ENCODE assay signal across 17 cellular contexts in the genomic region with DNA sequence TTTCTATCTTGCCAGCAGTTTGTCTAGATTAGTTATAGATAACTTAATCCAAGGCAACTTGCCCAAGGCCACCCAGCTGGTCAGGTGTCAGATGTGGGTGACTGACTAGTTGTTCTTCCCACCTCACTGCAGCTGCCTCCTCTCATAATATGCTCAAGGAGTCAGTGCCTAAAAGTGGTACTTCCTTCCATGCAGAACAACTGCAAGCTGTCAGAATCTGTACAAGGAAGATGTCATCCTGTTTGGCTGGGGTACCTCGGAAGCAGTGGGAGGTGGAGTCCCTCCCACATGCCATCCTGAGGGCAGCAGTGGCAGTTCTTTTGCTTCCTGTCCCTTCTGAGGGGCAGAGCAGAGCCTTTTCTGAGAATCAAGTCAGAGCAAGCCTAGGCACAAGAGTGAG.
DNase-seq lines count a peak whose midpoint lies in the region; ATAC-seq lines count a peak whose summit lies in the region.
"Had no signal": no experiment of that assay in that cellular context is flagged by ENCODE, and none has a peak within 500 bp of the region (broad histone marks: within the 10 kb centered on the region; RNA-seq: fewer than 3 reads in every experiment).

No MANE protein-coding gene starts in this region.

- intact Hi-C loops in activated T-helper 2 cell treated with anti-CD3 and anti-CD28 coated beads, Interferon-gamma antibody, Interleukin-2, Interleukin-4, amounts not matched to agents 10 μg/mL and 5 μg/mL and 100 μg/mL, durations not matched to agents 14 hours and 24 hours and 36 hours (cut with micrococcal nuclease): loop anchor here (1.0 kb wide), 1 partner anchor 11 kb away; no protein-coding TSS in a partner anchor
- intact Hi-C loops in posterior vena cava (cut with DNase I): no loop called here

- no peaks in the 10 kb centered on the region for H3K9me3 Mint-ChIP-seq in stimulated activated naive CD8-positive, alpha-beta T cell treated with anti-CD3 and anti-CD28 coated beads, Interleukin-15, amount 100 ng/mL, for 72 hours
- H3K9me3 Mint-ChIP-seq in activated T-helper 2 cell treated with anti-CD3 and anti-CD28 coated beads, Interferon-gamma antibody, Interleukin-2, Interleukin-4, amounts not matched to agents 10 μg/mL and 5 μg/mL and 100 μg/mL, durations not matched to agents 14 hours and 24 hours and 36 hours: peaks cover 4% of the 10 kb centered on the region
- H3K9me3 Mint-ChIP-seq: CD8-positive, alpha-beta memory T cell had no signal

- peak; percentile 43 for ATAC-seq in stimulated activated naive CD8-positive, alpha-beta T cell treated with anti-CD3 and anti-CD28 coated beads, Interleukin-15, amount 100 ng/mL, for 72 hours
- ATAC-seq in stimulated activated naive CD8-positive, alpha-beta T cell treated with anti-CD3 and anti-CD28 coated beads, Interleukin-15, Interleukin-2, amounts not matched to agents 100 U/mL and 50 U/mL, for 24 hours: no peak
- ATAC-seq in HG03108 (IDR thresholded peaks at IDR 0.05; ENCODE audit: unreplicated experiment): no peak
- ATAC-seq: K562, Panc1 had no signal

- DNase-seq in stimulated activated naive CD8-positive, alpha-beta T cell treated with anti-CD3 and anti-CD28 coated beads, Interleukin-15, amount 100 ng/mL, for 72 hours: no peak
- DNase-seq in stimulated activated naive CD8-positive, alpha-beta T cell treated with anti-CD3 and anti-CD28 coated beads, Interleukin-15, Interleukin-2, amounts not matched to agents 100 U/mL and 50 U/mL, for 24 hours: no peak
- DNase-seq in NCI-H82 treated with DMSO at 0.1 percent for 48 hours (lab: John Stamatoyannopoulos, UW; ENCODE audit: unreplicated experiment) (peak; percentile 90), NCI-H510A treated with DMSO at 0.1 percent for 48 hours (lab: John Stamatoyannopoulos, UW) (no peak), posterior vena cava (ENCODE audit: low spot score) (no peak)
- DNase-seq in activated T-helper 2 cell treated with anti-CD3 and anti-CD28 coated beads, Interferon-gamma antibody, Interleukin-2, Interleukin-4, amounts not matched to agents 10 μg/mL and 5 μg/mL and 100 μg/mL, durations not matched to agents 14 hours and 24 hours and 36 hours (ENCODE audit: low spot score): no peak
- DNase-seq: BE2C; CD8-positive, alpha-beta memory T cell; DMS79 treated with DMSO at 0.1 percent for 48 hours; GM23248; MV-4-11; NCI-H1417; NCI-H1930; NCI-H748 treated with DMSO at 0.1 percent for 48 hours had no signal

- H3K4me1 Mint-ChIP-seq in stimulated activated naive CD8-positive, alpha-beta T cell treated with anti-CD3 and anti-CD28 coated beads, Interleukin-15, amount 100 ng/mL, for 72 hours: peaks cover 20% of the 10 kb centered on the region
- H3K4me1 Mint-ChIP-seq in activated T-helper 2 cell treated with anti-CD3 and anti-CD28 coated beads, Interferon-gamma antibody, Interleukin-2, Interleukin-4, amounts not matched to agents 10 μg/mL and 5 μg/mL and 100 μg/mL, durations not matched to agents 14 hours and 24 hours and 36 hours (ENCODE audit: low read depth): peaks cover 23% of the 10 kb centered on the region

- no peaks in the 10 kb centered on the region for H3K27me3 Mint-ChIP-seq in stimulated activated naive CD8-positive, alpha-beta T cell treated with anti-CD3 and anti-CD28 coated beads, Interleukin-15, amount 100 ng/mL, for 72 hours
- H3K27me3 Mint-ChIP-seq in activated T-helper 2 cell treated with anti-CD3 and anti-CD28 coated beads, Interferon-gamma antibody, Interleukin-2, Interleukin-4, amounts not matched to agents 10 μg/mL and 5 μg/mL and 100 μg/mL, durations not matched to agents 14 hours and 24 hours and 36 hours (ENCODE audit: low read depth): no peaks in the 10 kb centered on the region
- H3K27me3 Mint-ChIP-seq: CD8-positive, alpha-beta memory T cell had no signal

- H3K4me3 Mint-ChIP-seq in stimulated activated naive CD8-positive, alpha-beta T cell treated with anti-CD3 and anti-CD28 coated beads, Interleukin-15, amount 100 ng/mL, for 72 hours: no peak overlapping the region
- H3K4me3 Mint-ChIP-seq in activated T-helper 2 cell treated with anti-CD3 and anti-CD28 coated beads, Interferon-gamma antibody, Interleukin-2, Interleukin-4, amounts not matched to agents 10 μg/mL and 5 μg/mL and 100 μg/mL, durations not matched to agents 14 hours and 24 hours and 36 hours (ENCODE audit: low read depth): no peak overlapping the region
- H3K4me3 Mint-ChIP-seq: CD8-positive, alpha-beta memory T cell had no signal

- H3K27ac Mint-ChIP-seq in stimulated activated naive CD8-positive, alpha-beta T cell treated with anti-CD3 and anti-CD28 coated beads, Interleukin-15, amount 100 ng/mL, for 72 hours: no peak overlapping the region
- peak overlapping the region; percentile 58 for H3K27ac Mint-ChIP-seq in activated T-helper 2 cell treated with anti-CD3 and anti-CD28 coated beads, Interferon-gamma antibody, Interleukin-2, Interleukin-4, amounts not matched to agents 10 μg/mL and 5 μg/mL and 100 μg/mL, durations not matched to agents 14 hours and 24 hours and 36 hours

- no peaks in the 10 kb centered on the region for H3K36me3 Mint-ChIP-seq in activated T-helper 2 cell treated with anti-CD3 and anti-CD28 coated beads, Interferon-gamma antibody, Interleukin-2, Interleukin-4, amounts not matched to agents 10 μg/mL and 5 μg/mL and 100 μg/mL, durations not matched to agents 14 hours and 24 hours and 36 hours (ENCODE audit: low read depth)
- H3K36me3 Mint-ChIP-seq: CD8-positive, alpha-beta memory T cell had no signal
